In the genomic region with DNA sequence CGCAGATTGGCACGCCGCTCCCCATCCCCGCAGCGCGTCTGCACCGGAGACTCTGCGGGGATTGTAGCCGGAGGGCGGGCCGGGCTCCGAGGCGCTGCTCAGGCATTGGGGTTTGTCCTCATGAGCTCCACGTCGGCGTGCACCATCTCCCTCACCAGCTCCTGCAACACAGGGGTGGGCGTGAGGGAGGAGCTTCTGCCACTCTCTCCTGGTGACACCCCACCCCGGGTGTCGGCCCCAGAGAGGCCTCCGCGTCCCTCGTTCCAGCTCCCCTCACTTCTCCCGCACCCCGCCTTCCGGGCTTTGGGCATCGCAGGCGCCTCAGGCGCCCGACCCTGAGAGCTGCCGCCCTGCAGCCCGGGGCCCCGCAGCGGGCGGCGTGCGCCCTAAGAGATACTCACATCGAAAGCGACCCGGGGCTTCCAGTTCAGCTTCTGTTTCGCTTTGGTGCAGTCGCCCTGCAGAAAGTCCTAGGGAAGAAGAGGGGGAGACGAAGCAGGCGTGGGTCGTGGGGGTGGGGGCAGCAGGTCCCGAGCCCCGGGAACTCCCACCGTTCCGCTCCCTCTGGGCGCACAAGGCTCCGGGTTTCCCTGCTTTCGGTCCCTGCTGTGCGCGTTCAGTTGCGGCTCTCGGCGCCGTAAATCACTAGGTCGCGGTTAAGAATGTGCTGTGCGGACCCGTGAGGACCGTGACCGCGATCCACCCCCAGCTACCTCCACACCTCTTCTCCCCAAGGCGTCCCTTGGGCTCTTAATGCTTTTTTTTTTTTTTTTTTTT, we compare ENCODE assay signal across 10 cellular contexts. TPM values are rescaled to one million over a fixed set of nuclear protein-coding genes. Genes with fewer than 3 reads are reported as not detected.
DNase-seq lines count a peak whose midpoint lies in the region; ATAC-seq and TF ChIP-seq lines count a peak whose summit lies in the region.
"Had no signal": no experiment of that assay in that cellular context is flagged by ENCODE, and none has a peak within 500 bp of the region (broad histone marks: within the 10 kb centered on the region; RNA-seq: fewer than 3 reads in every experiment).

No MANE protein-coding gene starts in this region.

- intact Hi-C loops in lower lobe of right lung (cut with DNase I), result no loop called here
- intact Hi-C loops in uterus (cut with DNase I; ENCODE audit: low total_unique reads), result no loop called here

- H3K27me3 ChIP-seq in lower lobe of right lung (ENCODE audit: low read depth) (peaks cover 96% of the 10 kb centered on the region), uterus (peaks cover 0 to 16% of the 10 kb centered on the region in 2 donors)

- H3K27ac ChIP-seq in lower lobe of right lung, result no peak overlapping the region
- peak overlapping the region in 1 of 2 donors; percentile 3 for H3K27ac ChIP-seq in uterus

- H3K9me3 ChIP-seq in lower lobe of right lung (no peaks in the 10 kb centered on the region), uterus (no peaks in the 10 kb centered on the region)

- peak; percentile 52 for DNase-seq in stimulated activated CD4-positive, alpha-beta T cell treated with anti-CD3 and anti-CD28 coated beads, Interleukin-15, amount 100 ng/mL, for 24 hours
- no peak for DNase-seq in stimulated activated CD4-positive, alpha-beta T cell treated with anti-CD3 and anti-CD28 coated beads, Interleukin-4, amount 100 ng/mL, for 4 hours
- DNase-seq in choroid plexus epithelial cell (ENCODE audit: low read depth) (no peak), lower lobe of right lung (peak; percentile 44), uterus (no peak), amniotic stem cell (lab: John Stamatoyannopoulos, UW) (no peak), LoVo (ENCODE audit: low spot score) (no peak)
- DNase-seq: DND-41 had no signal

- ATAC-seq in lower lobe of right lung (peak; percentile 15 to 26), HG02798 (IDR thresholded peaks at IDR 0.05; ENCODE audit: poor library complexity, unreplicated experiment) (no peak)

- no peaks in the 10 kb centered on the region for H3K36me3 ChIP-seq in lower lobe of right lung
- no peaks in the 10 kb centered on the region for H3K36me3 ChIP-seq in uterus

- peak overlapping the region; percentile 54 for H3K4me3 ChIP-seq in choroid plexus epithelial cell (ENCODE audit: low read depth, low read length)
- H3K4me3 ChIP-seq in lower lobe of right lung, result peak overlapping the region; percentile 60
- H3K4me3 ChIP-seq in uterus, result peak overlapping the region; percentile 26 to 42

- TF ChIP-seq CTCF in choroid plexus epithelial cell (conservative IDR thresholded peaks at IDR 0.05; ENCODE audit: low read depth, low read length) (no peak), lower lobe of right lung (IDR thresholded peaks at IDR 0.05) (no peak), uterus (IDR thresholded peaks at IDR 0.05) (peak in 1 of 4 experiments; percentile 6)

- H3K4me1 ChIP-seq in lower lobe of right lung (peaks cover 20% of the 10 kb centered on the region), uterus (no peaks in the 10 kb centered on the region)

- TF ChIP-seq POLR2A in uterus (IDR thresholded peaks at IDR 0.05), result no peak

RNA-seq across cellular contexts. Expression of a gene that starts 14.5 kb away (rescaled TPM):
- 2.3 TPM for total RNA-seq in lower lobe of right lung
- 10 to 100 TPM in 1 of 4 donors, 1 to 10 TPM in 3; 1.8 to 15.2 (median 5.1) TPM for total RNA-seq in uterus
- total RNA-seq: T-helper 2 cell treated with Interferon-gamma antibody and Interleukin-4, amounts not matched to agents 100 ng/mL and 5 ng/mL, for 36 hours had no signal

Comparison
In these comparisons a context has a peak if more than half of its experiments do, and no peak if none do; other contexts are left out.
1. DNase-seq: peak in stimulated activated CD4-positive, alpha-beta T cell treated with anti-CD3 and anti-CD28 coated beads, Interleukin-15, amount 100 ng/mL, for 24 hours (single experiment) and lower lobe of right lung (single experiment); none in stimulated activated CD4-positive, alpha-beta T cell treated with anti-CD3 and anti-CD28 coated beads, Interleukin-4, amount 100 ng/mL, for 4 hours (0 of 2), choroid plexus epithelial cell (single experiment), uterus (0 of 2), amniotic stem cell (single experiment) and LoVo (single experiment).
2. Peak in every context shown above with its lines, with median percentiles within 50 percentile points of each other: H3K4me3 ChIP-seq.